ENCODE assay signal across 8 cellular contexts in the genomic region with DNA sequence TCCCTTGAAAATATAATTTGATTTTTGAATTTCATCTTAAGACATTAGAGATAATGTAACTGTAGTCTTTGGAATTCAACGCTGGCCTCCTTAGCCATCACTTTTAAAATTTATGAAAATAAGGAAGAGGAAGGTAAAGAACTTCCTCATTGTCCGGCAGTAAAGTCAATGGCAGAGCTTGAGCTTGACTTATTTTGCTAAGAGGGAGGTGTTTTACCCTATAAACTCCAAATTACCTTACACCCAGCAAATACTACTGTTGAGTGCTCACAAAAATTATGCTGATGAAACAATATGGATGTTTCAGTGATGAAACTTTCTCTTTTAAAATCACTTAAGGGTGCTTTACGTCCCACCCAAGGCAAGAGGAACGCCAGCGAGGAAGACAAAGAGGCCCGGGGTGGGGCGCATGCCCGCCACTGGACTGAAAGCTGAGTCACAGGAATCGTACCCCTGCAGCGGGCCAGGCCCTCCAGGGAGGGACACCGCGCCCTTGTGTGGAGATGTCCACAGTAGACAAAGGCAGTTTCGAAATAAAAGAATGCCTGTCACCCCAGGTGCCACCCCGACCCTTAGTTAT. TPM values are rescaled to one million over a fixed set of nuclear protein-coding genes. Genes with fewer than 3 reads are reported as not detected.
DNase-seq lines count a peak whose midpoint lies in the region; ATAC-seq and TF ChIP-seq lines count a peak whose summit lies in the region.

No MANE protein-coding gene starts in this region.

- intact Hi-C loops in left lung (cut with DNase I): loop anchor here in 1 of 2 donors (10.0 kb wide), 1 partner anchor 120 kb away; no protein-coding TSS in a partner anchor

- peak in 2 of 5 donors; percentile 39 to 76 for DNase-seq in CD8-positive, alpha-beta memory T cell
- DNase-seq in UCSD-AML1 (lab: John Stamatoyannopoulos, UW; ENCODE audit: unreplicated experiment) (peak; percentile 52), dermis blood vessel endothelial cell (peak; percentile 53), left lung (peak; percentile 68 to 89), GM13976 (ENCODE audit: low spot score) (no peak), HuH-7 (ENCODE audit: low spot score) (no peak)
- no peak for DNase-seq in stimulated activated naive B cell treated with anti-CD40 and anti-IgM and Interleukin-4, amounts not matched to agents 10 μg/mL and 1 μg/mL and 100 μg/mL, for 72 hours

- peaks cover 31 to 55% (median 54%) of the 10 kb centered on the region in 3 donors for H3K4me1 Mint-ChIP-seq in CD8-positive, alpha-beta memory T cell
- H3K4me1 Mint-ChIP-seq in stimulated activated naive B cell treated with anti-CD40 and anti-IgM and Interleukin-4, amounts not matched to agents 10 μg/mL and 1 μg/mL and 100 μg/mL, for 72 hours: peaks cover 37 to 57% of the 10 kb centered on the region in 2 donors

- CTCF ChIA-PET in CD8-positive, alpha-beta memory T cell (lab: Charles Lee): interaction anchor here (1.0 to 16.4 kb wide), 9 partner anchors 12 to 514 kb away, joined by 3 to 224 read pairs (median 5); no protein-coding TSS in a partner anchor

- H3K27ac ChIP-seq in CD8-positive, alpha-beta memory T cell (ENCODE audit: low read depth, low read length): peak overlapping the region; percentile 96
- H3K27ac ChIP-seq in HUES6 (ENCODE audit: low read depth, low read length) (peak overlapping the region; percentile 98), left lung (peak overlapping the region; percentile 97 to 98)

- H3K9ac ChIP-seq in HUES6 (ENCODE audit: low read length): peak overlapping the region; percentile 100

- peak; percentile 60 for ATAC-seq in left lung
- ATAC-seq in stimulated activated naive B cell treated with anti-CD40 and anti-IgM and Interleukin-4, amounts not matched to agents 10 μg/mL and 1 μg/mL and 100 μg/mL, for 72 hours (replicated peaks): peak; percentile 8 to 20

- peak overlapping the region; percentile 97 to 100 (median 98) for H3K4me3 Mint-ChIP-seq in CD8-positive, alpha-beta memory T cell
- peak overlapping the region; percentile 97 to 99 for H3K4me3 Mint-ChIP-seq in stimulated activated naive B cell treated with anti-CD40 and anti-IgM and Interleukin-4, amounts not matched to agents 10 μg/mL and 1 μg/mL and 100 μg/mL, for 72 hours

- peak overlapping the region; percentile 97 for H3K4me3 ChIP-seq in CD8-positive, alpha-beta memory T cell (ENCODE audit: low read length)
- H3K4me3 ChIP-seq in HUES6 (ENCODE audit: low read depth, low read length) (peak overlapping the region; percentile 96), left lung (peak overlapping the region; percentile 48 to 63)

- in situ Hi-C loops in GM13976 (cut with MboI; ENCODE audit: low sequenced_read_pairs, unreplicated experiment): no loop called here

- POLR2A ChIA-PET in CD8-positive, alpha-beta memory T cell (lab: Charles Lee): interaction anchor here (0.8 to 15.0 kb wide), 11 partner anchors 19 to 117 kb away, joined by 3 to 194 read pairs (median 10); no protein-coding TSS in a partner anchor

- no peaks in the 10 kb centered on the region for H3K27me3 ChIP-seq in CD8-positive, alpha-beta memory T cell (ENCODE audit: insufficient read depth, low read length, poor library complexity, severe bottlenecking)
- no peaks in the 10 kb centered on the region for H3K27me3 ChIP-seq in HUES6 (ENCODE audit: control insufficient read depth, insufficient read depth, low read length)
- peaks cover 0 to 16% of the 10 kb centered on the region in 2 donors for H3K27me3 ChIP-seq in left lung

- H3K27me3 Mint-ChIP-seq in CD8-positive, alpha-beta memory T cell: peaks cover 0 to 39% of the 10 kb centered on the region in 2 donors
- peaks cover 0 to 33% of the 10 kb centered on the region in 2 donors for H3K27me3 Mint-ChIP-seq in stimulated activated naive B cell treated with anti-CD40 and anti-IgM and Interleukin-4, amounts not matched to agents 10 μg/mL and 1 μg/mL and 100 μg/mL, for 72 hours

- H3K9me3 ChIP-seq in CD8-positive, alpha-beta memory T cell (ENCODE audit: low read length): no peaks in the 10 kb centered on the region
- H3K9me3 ChIP-seq in HUES6 (ENCODE audit: control insufficient read depth, insufficient read depth, low read depth, low read length) (no peaks in the 10 kb centered on the region), left lung (no peaks in the 10 kb centered on the region)

- H3K4me1 ChIP-seq in CD8-positive, alpha-beta memory T cell (ENCODE audit: insufficient read depth, low read length): peaks cover 22% of the 10 kb centered on the region
- peaks cover 59% of the 10 kb centered on the region for H3K4me1 ChIP-seq in HUES6 (ENCODE audit: control insufficient read depth, insufficient read depth, low read length)
- H3K4me1 ChIP-seq in left lung: peaks cover 0 to 30% of the 10 kb centered on the region in 2 donors

- TF ChIP-seq CTCF in left lung (IDR thresholded peaks at IDR 0.05) (no peak), GM13976 (IDR thresholded peaks at IDR 0.05; ENCODE audit: borderline replicate concordance, control extremely low read depth, extremely low read depth, insufficient read depth, missing control alignments) (no peak)

- peak overlapping the region; percentile 81 to 99 (median 96) for H3K27ac Mint-ChIP-seq in CD8-positive, alpha-beta memory T cell
- peak overlapping the region; percentile 100 for H3K27ac Mint-ChIP-seq in stimulated activated naive B cell treated with anti-CD40 and anti-IgM and Interleukin-4, amounts not matched to agents 10 μg/mL and 1 μg/mL and 100 μg/mL, for 72 hours

- H3K36me3 Mint-ChIP-seq in CD8-positive, alpha-beta memory T cell: peaks cover 27 to 68% (median 28%) of the 10 kb centered on the region in 3 donors
- H3K36me3 Mint-ChIP-seq in stimulated activated naive B cell treated with anti-CD40 and anti-IgM and Interleukin-4, amounts not matched to agents 10 μg/mL and 1 μg/mL and 100 μg/mL, for 72 hours: peaks cover 30 to 34% of the 10 kb centered on the region in 2 donors

- H3K36me3 ChIP-seq in CD8-positive, alpha-beta memory T cell (ENCODE audit: insufficient read depth, low read length): peaks cover 22% of the 10 kb centered on the region
- H3K36me3 ChIP-seq in HUES6 (ENCODE audit: control insufficient read depth, insufficient read depth, low read length) (peaks cover 26% of the 10 kb centered on the region), left lung (peaks cover 0 to 4% of the 10 kb centered on the region in 2 donors)

- peaks cover 0 to 7% (median 0%) of the 10 kb centered on the region in 5 donors for H3K9me3 Mint-ChIP-seq in CD8-positive, alpha-beta memory T cell
- peaks cover 2 to 3% of the 10 kb centered on the region in 2 donors for H3K9me3 Mint-ChIP-seq in stimulated activated naive B cell treated with anti-CD40 and anti-IgM and Interleukin-4, amounts not matched to agents 10 μg/mL and 1 μg/mL and 100 μg/mL, for 72 hours

RNA-seq across cellular contexts. Expression of gene TMSB4X, which starts 0.6 kb away (rescaled TPM):
- total RNA-seq in CD8-positive, alpha-beta memory T cell: 1,000 to 10,000 TPM; 3,415 to 3,478 TPM
- 28,788 TPM for polyA plus RNA-seq in CD8-positive, alpha-beta memory T cell
- 8,354 and 18,147 TPM in 2 replicates for total RNA-seq in dermis blood vessel endothelial cell
- 1,000 to 10,000 TPM; 4,574 to 4,791 TPM for total RNA-seq in left lung

Comparison
In these comparisons a context has a peak if more than half of its experiments do, and no peak if none do; other contexts are left out.
1. DNase-seq: peak in UCSD-AML1 (single experiment), dermis blood vessel endothelial cell (single experiment) and left lung (2 of 2); none in stimulated activated naive B cell treated with anti-CD40 and anti-IgM and Interleukin-4, amounts not matched to agents 10 μg/mL and 1 μg/mL and 100 μg/mL, for 72 hours (single experiment), GM13976 (single experiment) and HuH-7 (single experiment).
2. Peak in every context shown above with its lines, with median percentiles within 50 percentile points of each other: H3K27ac ChIP-seq and H3K4me3 ChIP-seq.